ENCODE assay signal across 16 cellular contexts in the genomic region with DNA sequence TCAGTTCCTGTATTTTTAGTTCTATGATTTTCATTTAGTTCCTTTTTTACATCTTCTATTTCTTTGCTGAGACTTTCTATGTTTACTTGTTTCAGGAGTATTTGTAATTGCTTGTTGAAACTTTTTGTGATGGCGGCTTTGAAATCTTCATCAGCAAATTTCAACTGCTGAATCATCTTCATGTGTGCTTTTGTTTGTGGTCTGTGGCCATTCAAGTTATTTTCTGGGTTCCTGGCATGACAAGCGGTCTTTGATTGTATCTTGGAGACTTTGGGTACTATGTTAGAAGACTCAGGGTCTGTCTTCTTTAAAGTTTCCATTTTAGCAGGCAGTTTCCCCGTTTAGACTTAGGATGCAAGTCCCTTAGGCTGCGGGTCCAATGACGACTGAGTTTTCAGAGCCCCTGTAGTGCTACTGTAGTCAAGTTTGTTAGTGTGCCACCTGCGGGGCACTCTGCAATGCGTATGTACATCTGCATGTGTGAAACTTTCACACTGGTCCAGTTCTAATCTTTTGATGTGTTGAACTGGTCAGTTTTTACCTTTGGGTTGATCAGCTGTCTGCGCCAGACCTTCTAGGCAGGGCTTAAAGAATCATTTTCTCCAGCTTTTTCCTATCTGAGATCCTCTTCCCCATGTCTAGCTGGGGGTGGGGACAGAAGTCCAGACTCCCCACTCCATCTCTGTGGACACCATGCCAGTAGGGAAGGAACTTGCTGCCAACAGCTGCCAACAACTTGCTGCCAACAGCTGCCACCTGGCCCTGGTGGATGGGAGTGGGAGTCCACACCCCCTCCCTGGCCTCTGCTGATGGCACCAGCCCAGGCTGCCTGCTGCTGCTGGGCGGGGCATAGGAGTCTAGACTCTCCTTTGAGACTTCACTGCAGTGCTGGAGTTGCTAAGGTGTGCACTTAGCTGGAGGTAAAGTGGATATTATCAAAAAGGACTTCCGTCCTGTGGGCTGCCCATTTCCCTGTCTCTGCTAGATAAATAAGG.
DNase-seq lines count a peak whose midpoint lies in the region; ATAC-seq, FAIRE-seq and TF ChIP-seq lines count a peak whose summit lies in the region.
"Had no signal": no experiment of that assay in that cellular context is flagged by ENCODE, and none has a peak within 500 bp of the region (broad histone marks: within the 10 kb centered on the region; RNA-seq: fewer than 3 reads in every experiment).

No MANE protein-coding gene starts in this region.

- H3K4me3 ChIP-seq in K562 (no peak overlapping the region), transverse colon (no peak overlapping the region)
- H3K4me3 ChIP-seq: gastroesophageal sphincter, GM23248, spleen had no signal

- H3K27me3 ChIP-seq in K562 (ENCODE audit: control insufficient read depth in 2 of 2, insufficient read depth in 2 of 2, low read length in 2 of 2) (peaks cover 4 to 21% of the 10 kb centered on the region in 2 experiments; a peak in 4 of 5 replicates), transverse colon (no peaks in the 10 kb centered on the region)

- no peak overlapping the region for H2AFZ ChIP-seq in K562 (ENCODE audit: low read depth, low read length)
- H2AFZ ChIP-seq: GM23248 had no signal

- FAIRE-seq in K562 (lab: Jason Lieb, UNC), result no peak
- FAIRE-seq: endometrium, TTC549 had no signal

- ATAC-seq in K562, result no peak
- no peak for ATAC-seq in GM18498 (IDR thresholded peaks at IDR 0.05; ENCODE audit: unreplicated experiment)
- ATAC-seq: gastroesophageal sphincter, Right ventricle myocardium inferior had no signal

- DNase-seq in SHP77 (lab: John Stamatoyannopoulos, UW) (peak; percentile 8 to 28), SHP77 treated with DMSO at 0.1 percent for 48 hours (lab: John Stamatoyannopoulos, UW) (no peak), NCI-H345 (lab: John Stamatoyannopoulos, UW) (peak; percentile 55), K562 (ENCODE audit: extremely low read depth in 1 of 4, low spot score in 3 of 4) (no peak), transverse colon (peak; percentile 54), T-helper 9 cell (no peak)
- no peak for DNase-seq in activated naive CD4-positive, alpha-beta T cell (lab: John Stamatoyannopoulos, UW)
- DNase-seq: activated naive CD4-positive, alpha-beta T cell treated with anti-CD3 and anti-CD28 coated beads, Interleukin-2, amount 50 U/mL, for 16 hours; caudate nucleus; GM23248; spleen had no signal

- TF ChIP-seq POLR2A in K562 (conservative IDR thresholded peaks at IDR 0.05) (no peak), transverse colon (IDR thresholded peaks at IDR 0.05) (no peak)

- no peaks in the 10 kb centered on the region for H4K20me1 ChIP-seq in K562 (replicated peaks; ENCODE audit: control insufficient read depth, insufficient read depth, low read length)

- H3K9me1 ChIP-seq in K562 (ENCODE audit: control insufficient read depth, insufficient read depth, low read length), result no peaks in the 10 kb centered on the region

- POLR2A ChIA-PET in K562 (lab: Yijun Ruan, JAX), result interaction anchor here (0.6 to 1.2 kb wide), 2 partner anchors 9 to 14 kb away, joined by 3 read pairs; no protein-coding TSS in a partner anchor

- 0% methylated on average over 10 of the region's 10 CpGs for WGBS in K562 (ENCODE audit: insufficient coverage, low coverage, missing lambda C conversion rate)
- WGBS in transverse colon (ENCODE audit: low coverage in 1 of 2), 2 donors, result 57 to 58% methylated on average over 3 to 10 of the region's 10 CpGs

- in situ Hi-C loops in K562 (cut with MboI), result no loop called here
- in situ Hi-C loops in transverse colon (cut with MboI; ENCODE audit: low pct_ligation_motif_present in 1 of 4, low pct_unique_long_range_greater_than_20kb in 1 of 4, low sequenced_read_pairs in 3 of 4), result no loop called here

- CTCF ChIA-PET in K562 (lab: Yijun Ruan, JAX; ENCODE audit: low intra/inter-chr PET ratio), result no interaction called here

- no TSS peak for BruUV-seq in K562 (replicated peaks; lab: Mats Ljungman, UMichigan)

- TF ChIP-seq EP300 in K562 (IDR thresholded peaks at IDR 0.05; ENCODE audit: low read length) (no peak), transverse colon (IDR thresholded peaks at IDR 0.05; ENCODE audit: low read depth) (no peak)

- no peak overlapping the region for H3K27ac ChIP-seq in K562 (ENCODE audit: extremely low read depth, low read depth, low read length)
- no peak overlapping the region for H3K27ac ChIP-seq in transverse colon
- H3K27ac ChIP-seq: gastroesophageal sphincter, GM23248, spleen had no signal

- TF ChIP-seq CTCF in K562 (IDR thresholded peaks at IDR 0.05 in 2 of 3, conservative IDR thresholded peaks at IDR 0.05 in 1 of 3; ENCODE audit: insufficient read depth in 2 of 3, low read depth in 1 of 3, low read length in 3 of 3), result no peak
- TF ChIP-seq CTCF in transverse colon (IDR thresholded peaks at IDR 0.05), result no peak

- H3K36me3 ChIP-seq in K562 (ENCODE audit: control insufficient read depth, insufficient read depth, low read length) (no peaks in the 10 kb centered on the region), transverse colon (no peaks in the 10 kb centered on the region)
- H3K36me3 ChIP-seq: gastroesophageal sphincter, spleen had no signal

- H3K79me2 ChIP-seq in K562 (ENCODE audit: control insufficient read depth, insufficient read depth, low read length), result no peaks in the 10 kb centered on the region

- H3K9me3 ChIP-seq in K562 (replicated peaks; ENCODE audit: control insufficient read depth, insufficient read depth, low read depth, low read length), result no peaks in the 10 kb centered on the region
- H3K9me3 ChIP-seq in transverse colon, result no peaks in the 10 kb centered on the region
- H3K9me3 ChIP-seq: gastroesophageal sphincter had no signal

- H3K9ac ChIP-seq in K562 (ENCODE audit: insufficient read depth in 1 of 2, low read depth in 2 of 2, low read length in 2 of 2), result no peak overlapping the region
- H3K9ac ChIP-seq: GM23248 had no signal

- no peaks in the 10 kb centered on the region for H3K4me1 ChIP-seq in K562 (replicated peaks in 1 of 2; ENCODE audit: control insufficient read depth in 2 of 2, insufficient read depth in 2 of 2, low read length in 2 of 2)
- H3K4me1 ChIP-seq in transverse colon, result peaks cover 0 to 2% (median 0%) of the 10 kb centered on the region in 4 donors
- H3K4me1 ChIP-seq: gastroesophageal sphincter, spleen had no signal

- H3K4me2 ChIP-seq in K562 (ENCODE audit: insufficient read depth, low read length), result no peak overlapping the region

- intact Hi-C loops in K562 (cut with micrococcal nuclease), result no loop called here
- intact Hi-C loops in transverse colon (cut with DNase I; ENCODE audit: low total_unique reads), result no loop called here

- TF ChIP-seq RAD21 in K562 (CRISPR knock-in tag; conservative IDR thresholded peaks at IDR 0.05 in 1 of 2, IDR thresholded peaks at IDR 0.05 in 1 of 2), result no peak

TF ChIP-seq in K562, 482 proteins besides CTCF, POLR2A, EP300 and RAD21:
- TF ChIP-seq MAFG (tag; conservative IDR thresholded peaks at IDR 0.05) (peak; percentile 41; the same call in 1 of the 2 replicates), C11orf30 (IDR thresholded peaks at IDR 0.05; ENCODE audit: low read depth) (peak; percentile 29), GABPB1 (CRISPR knock-in tag; IDR thresholded peaks at IDR 0.05) (no peak)
TF ChIP-seq in K562: peak in this region for 2.

Comparison
In these comparisons a context has a peak if more than half of its experiments do, and no peak if none do; other contexts are left out.
1. DNase-seq: peak in SHP77 (2 of 2), NCI-H345 (single experiment) and transverse colon (single experiment); none in SHP77 treated with DMSO at 0.1 percent for 48 hours (single experiment), K562 (0 of 4), T-helper 9 cell (single experiment) and activated naive CD4-positive, alpha-beta T cell (0 of 4).